6 cellular contexts compared by ENCODE assay signal in genomic region chr17:81868674-81869220, GRCh38. TPM values are rescaled to one million over a fixed set of nuclear protein-coding genes. Genes with fewer than 3 reads are reported as not detected.
DNase-seq lines count a peak whose midpoint lies in the region; ATAC-seq and TF ChIP-seq lines count a peak whose summit lies in the region.

No MANE protein-coding gene starts in this region.

- peak overlapping the region; percentile 94 to 99 (median 97) for H3K27ac ChIP-seq in gastrocnemius medialis

- peaks cover 60% of the 10 kb centered on the region for H3K4me1 Mint-ChIP-seq in dendritic cell treated with granulocyte-macrophage colony-stimulating factor and Interleukin-4, amounts not matched to agents 40 ng/mL and 50 ng/mL, for 4 days (ENCODE audit: low read depth)

- H3K4me3 ChIP-seq in gastrocnemius medialis, result no peak overlapping the region

- no peak for TF ChIP-seq POLR2A in gastrocnemius medialis (IDR thresholded peaks at IDR 0.05)

- DNase-seq in stimulated activated CD4-positive, alpha-beta T cell treated with anti-CD3 and anti-CD28 coated beads, Interleukin-15, amount 100 ng/mL, for 24 hours, result peak; percentile 41
- DNase-seq in stimulated activated CD4-positive, alpha-beta T cell treated with anti-CD3 and anti-CD28 coated beads, Interleukin-1b, Interleukin-23, amount 100 ng/mL, for 48 hours, result no peak
- DNase-seq in gastrocnemius medialis (no peak), activated gamma-delta T cell treated with Interleukin-2 at 50 U/mL for 16 hours (no peak)

- peak overlapping the region; percentile 83 for H3K27ac Mint-ChIP-seq in dendritic cell treated with granulocyte-macrophage colony-stimulating factor and Interleukin-4, amounts not matched to agents 40 ng/mL and 50 ng/mL, for 4 days

- in situ Hi-C loops in gastrocnemius medialis (cut with MboI; ENCODE audit: low sequenced_read_pairs in 4 of 4), result no loop called here

- peaks cover 0 to 21% of the 10 kb centered on the region in 2 donors for H3K36me3 ChIP-seq in gastrocnemius medialis

- peak overlapping the region; percentile 83 for H3K4me3 Mint-ChIP-seq in dendritic cell treated with granulocyte-macrophage colony-stimulating factor and Interleukin-4, amounts not matched to agents 40 ng/mL and 50 ng/mL, for 4 days

- no peak for TF ChIP-seq CTCF in gastrocnemius medialis (IDR thresholded peaks at IDR 0.05 in 4 of 5, conservative IDR thresholded peaks at IDR 0.05 in 1 of 5)

- H3K9me3 Mint-ChIP-seq in dendritic cell treated with granulocyte-macrophage colony-stimulating factor and Interleukin-4, amounts not matched to agents 40 ng/mL and 50 ng/mL, for 4 days, result no peaks in the 10 kb centered on the region

- no peaks in the 10 kb centered on the region for H3K27me3 Mint-ChIP-seq in dendritic cell treated with granulocyte-macrophage colony-stimulating factor and Interleukin-4, amounts not matched to agents 40 ng/mL and 50 ng/mL, for 4 days

- ATAC-seq in gastrocnemius medialis, result no peak
- no peak for ATAC-seq in HG02885 (IDR thresholded peaks at IDR 0.05; ENCODE audit: poor library complexity, unreplicated experiment)

- H3K27me3 ChIP-seq in gastrocnemius medialis, result no peaks in the 10 kb centered on the region

- intact Hi-C loops in dendritic cell treated with granulocyte-macrophage colony-stimulating factor and Interleukin-4, amounts not matched to agents 40 ng/mL and 50 ng/mL, for 4 days (cut with micrococcal nuclease), result loop anchor here (10.0 kb wide), 1 partner anchor 56 kb away; the partner anchor contains the start of gene MAFG
- intact Hi-C loops in gastrocnemius medialis (cut with DNase I; ENCODE audit: low total_unique reads), result no loop called here

- peaks cover 79% of the 10 kb centered on the region for H3K36me3 Mint-ChIP-seq in dendritic cell treated with granulocyte-macrophage colony-stimulating factor and Interleukin-4, amounts not matched to agents 40 ng/mL and 50 ng/mL, for 4 days (ENCODE audit: low read depth)

- peaks cover 42 to 54% of the 10 kb centered on the region in 2 donors for H3K4me1 ChIP-seq in gastrocnemius medialis

- H3K9me3 ChIP-seq in gastrocnemius medialis, result no peaks in the 10 kb centered on the region

RNA-seq across cellular contexts. Expression of gene ARHGDIA, which starts 2.4 kb away (rescaled TPM):
- 100 to 1,000 TPM in 1 of 4 donors, 10 to 100 TPM in 3; 52.1 to 122 (median 64.4) TPM for total RNA-seq in gastrocnemius medialis

RNA-seq across cellular contexts. Expression of gene P4HB, which starts 8.4 kb away (rescaled TPM):
- 100 to 1,000 TPM; 497 to 717 (median 621) TPM for total RNA-seq in gastrocnemius medialis

RNA-seq across cellular contexts. Expression of gene ALYREF, which starts 22.6 kb away (rescaled TPM):
- total RNA-seq in gastrocnemius medialis, result 10 to 100 TPM; 40.9 to 65.3 (median 50.7) TPM

RNA-seq across cellular contexts. Expression of gene ANAPC11, which starts 22.8 kb away (rescaled TPM):
- 100 to 1,000 TPM; 173 to 258 (median 197) TPM for total RNA-seq in gastrocnemius medialis

RNA-seq across cellular contexts. Expression of gene NPB, which starts 33.3 kb away (rescaled TPM):
- 1 to 10 TPM in 2 of 4 donors, under 1 TPM in 1, not detected in 1; 0.46 to 1.4 (median 1.1) TPM for total RNA-seq in gastrocnemius medialis
